ENCODE assay signal across 1 cellular context in genomic region chr19:4327252-4327876, GRCh38.
TF ChIP-seq lines count a peak whose summit lies in the region.

No MANE protein-coding gene starts in this region.

TF ChIP-seq in K562, 482 proteins besides CTCF, POLR2A, EP300 and RAD21 (continues in another document):
- TF ChIP-seq CTBP1 (IDR thresholded peaks at IDR 0.05; ENCODE audit: borderline replicate concordance) = no peak; the same call in 1 of the 2 replicates
- no peak for TF ChIP-seq ATF1 (CRISPR knock-in tag; IDR thresholded peaks at IDR 0.05)
- TF ChIP-seq ATF1 (tag; IDR thresholded peaks at IDR 0.05) = peak; percentile 67; the same call in 1 of the 2 replicates
- TF ChIP-seq TRIM28 (IDR thresholded peaks at IDR 0.05) = no peak
- no peak for TF ChIP-seq ZNF239 (CRISPR knock-in tag; IDR thresholded peaks at IDR 0.05)
- TF ChIP-seq SIN3A (IDR thresholded peaks at IDR 0.05; ENCODE audit: borderline replicate concordance in 2 of 2, control insufficient read depth in 1 of 2, low read depth in 2 of 2, low read length in 2 of 2) = peak in 1 of 2 experiments; percentile 68; a peak in 1 of 4 replicates
- TF ChIP-seq ATF6 (CRISPR knock-in tag; IDR thresholded peaks at IDR 0.05) = no peak
- TF ChIP-seq, protein P1, sequence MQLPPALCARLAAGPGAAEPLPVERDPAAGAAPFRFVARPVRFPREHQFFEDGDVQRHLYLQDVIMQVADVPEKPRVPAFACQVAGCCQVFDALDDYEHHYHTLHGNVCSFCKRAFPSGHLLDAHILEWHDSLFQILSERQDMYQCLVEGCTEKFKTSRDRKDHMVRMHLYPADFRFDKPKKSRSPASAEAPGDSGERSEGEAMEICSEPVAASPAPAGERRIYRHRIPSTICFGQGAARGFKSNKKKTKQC (CRISPR knock-in tag; IDR thresholded peaks at IDR 0.05) = no peak; the same call in 1 of the 2 replicates
- TF ChIP-seq, protein P2, sequence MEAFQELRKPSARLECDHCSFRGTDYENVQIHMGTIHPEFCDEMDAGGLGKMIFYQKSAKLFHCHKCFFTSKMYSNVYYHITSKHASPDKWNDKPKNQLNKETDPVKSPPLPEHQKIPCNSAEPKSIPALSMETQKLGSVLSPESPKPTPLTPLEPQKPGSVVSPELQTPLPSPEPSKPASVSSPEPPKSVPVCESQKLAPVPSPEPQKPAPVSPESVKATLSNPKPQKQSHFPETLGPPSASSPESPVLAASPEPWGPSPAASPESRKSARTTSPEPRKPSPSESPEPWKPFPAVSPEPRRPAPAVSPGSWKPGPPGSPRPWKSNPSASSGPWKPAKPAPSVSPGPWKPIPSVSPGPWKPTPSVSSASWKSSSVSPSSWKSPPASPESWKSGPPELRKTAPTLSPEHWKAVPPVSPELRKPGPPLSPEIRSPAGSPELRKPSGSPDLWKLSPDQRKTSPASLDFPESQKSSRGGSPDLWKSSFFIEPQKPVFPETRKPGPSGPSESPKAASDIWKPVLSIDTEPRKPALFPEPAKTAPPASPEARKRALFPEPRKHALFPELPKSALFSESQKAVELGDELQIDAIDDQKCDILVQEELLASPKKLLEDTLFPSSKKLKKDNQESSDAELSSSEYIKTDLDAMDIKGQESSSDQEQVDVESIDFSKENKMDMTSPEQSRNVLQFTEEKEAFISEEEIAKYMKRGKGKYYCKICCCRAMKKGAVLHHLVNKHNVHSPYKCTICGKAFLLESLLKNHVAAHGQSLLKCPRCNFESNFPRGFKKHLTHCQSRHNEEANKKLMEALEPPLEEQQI (IDR thresholded peaks at IDR 0.05) = no peak
- TF ChIP-seq, protein P3, sequence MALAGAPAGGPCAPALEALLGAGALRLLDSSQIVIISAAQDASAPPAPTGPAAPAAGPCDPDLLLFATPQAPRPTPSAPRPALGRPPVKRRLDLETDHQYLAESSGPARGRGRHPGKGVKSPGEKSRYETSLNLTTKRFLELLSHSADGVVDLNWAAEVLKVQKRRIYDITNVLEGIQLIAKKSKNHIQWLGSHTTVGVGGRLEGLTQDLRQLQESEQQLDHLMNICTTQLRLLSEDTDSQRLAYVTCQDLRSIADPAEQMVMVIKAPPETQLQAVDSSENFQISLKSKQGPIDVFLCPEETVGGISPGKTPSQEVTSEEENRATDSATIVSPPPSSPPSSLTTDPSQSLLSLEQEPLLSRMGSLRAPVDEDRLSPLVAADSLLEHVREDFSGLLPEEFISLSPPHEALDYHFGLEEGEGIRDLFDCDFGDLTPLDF (CRISPR knock-in tag; IDR thresholded peaks at IDR 0.05) = no peak
- no peak for TF ChIP-seq ZNF143 (CRISPR knock-in tag; IDR thresholded peaks at IDR 0.05)
- TF ChIP-seq ZNF551 (CRISPR knock-in tag; IDR thresholded peaks at IDR 0.05) = no peak
- TF ChIP-seq CBX3 (IDR thresholded peaks at IDR 0.05; ENCODE audit: borderline replicate concordance in 1 of 2, low read length in 2 of 2) = peak in 1 of 2 experiments; percentile 41; a peak in 1 of 3 replicates
- peak; percentile 49; the same call in 1 of the 2 replicates for TF ChIP-seq HDAC2 (IDR thresholded peaks at IDR 0.05)
- no peak for TF ChIP-seq ZNF280B (CRISPR knock-in tag; IDR thresholded peaks at IDR 0.05)
- TF ChIP-seq, protein P4, sequence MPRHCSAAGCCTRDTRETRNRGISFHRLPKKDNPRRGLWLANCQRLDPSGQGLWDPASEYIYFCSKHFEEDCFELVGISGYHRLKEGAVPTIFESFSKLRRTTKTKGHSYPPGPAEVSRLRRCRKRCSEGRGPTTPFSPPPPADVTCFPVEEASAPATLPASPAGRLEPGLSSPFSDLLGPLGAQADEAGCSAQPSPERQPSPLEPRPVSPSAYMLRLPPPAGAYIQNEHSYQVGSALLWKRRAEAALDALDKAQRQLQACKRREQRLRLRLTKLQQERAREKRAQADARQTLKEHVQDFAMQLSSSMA (CRISPR knock-in tag; IDR thresholded peaks at IDR 0.05) = no peak
- no peak for TF ChIP-seq BMI1 (IDR thresholded peaks at IDR 0.05; ENCODE audit: low read length)
- no peak for TF ChIP-seq RREB1 (CRISPR knock-in tag; IDR thresholded peaks at IDR 0.05)
- TF ChIP-seq EP400 (IDR thresholded peaks at IDR 0.05) = peak; percentile 87
- no peak for TF ChIP-seq ZZZ3 (IDR thresholded peaks at IDR 0.05)
- peak; percentile 26 for TF ChIP-seq EGR1 (conservative IDR thresholded peaks at IDR 0.05)
- no peak for TF ChIP-seq DACH1 (IDR thresholded peaks at IDR 0.05; ENCODE audit: partially characterized antibody)
- TF ChIP-seq, protein P5, sequence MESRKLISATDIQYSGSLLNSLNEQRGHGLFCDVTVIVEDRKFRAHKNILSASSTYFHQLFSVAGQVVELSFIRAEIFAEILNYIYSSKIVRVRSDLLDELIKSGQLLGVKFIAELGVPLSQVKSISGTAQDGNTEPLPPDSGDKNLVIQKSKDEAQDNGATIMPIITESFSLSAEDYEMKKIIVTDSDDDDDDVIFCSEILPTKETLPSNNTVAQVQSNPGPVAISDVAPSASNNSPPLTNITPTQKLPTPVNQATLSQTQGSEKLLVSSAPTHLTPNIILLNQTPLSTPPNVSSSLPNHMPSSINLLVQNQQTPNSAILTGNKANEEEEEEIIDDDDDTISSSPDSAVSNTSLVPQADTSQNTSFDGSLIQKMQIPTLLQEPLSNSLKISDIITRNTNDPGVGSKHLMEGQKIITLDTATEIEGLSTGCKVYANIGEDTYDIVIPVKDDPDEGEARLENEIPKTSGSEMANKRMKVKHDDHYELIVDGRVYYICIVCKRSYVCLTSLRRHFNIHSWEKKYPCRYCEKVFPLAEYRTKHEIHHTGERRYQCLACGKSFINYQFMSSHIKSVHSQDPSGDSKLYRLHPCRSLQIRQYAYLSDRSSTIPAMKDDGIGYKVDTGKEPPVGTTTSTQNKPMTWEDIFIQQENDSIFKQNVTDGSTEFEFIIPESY (CRISPR knock-in tag; IDR thresholded peaks at IDR 0.05) = peak; percentile 38; the same call in 1 of the 2 replicates
- TF ChIP-seq ZNF224 (CRISPR knock-in tag; IDR thresholded peaks at IDR 0.05) = no peak
- no peak for TF ChIP-seq GTF2F1 (IDR thresholded peaks at IDR 0.05; ENCODE audit: low read depth, low read length)
- no peak for TF ChIP-seq NEUROD1 (IDR thresholded peaks at IDR 0.05; ENCODE audit: borderline replicate concordance, low read depth, low read length, partially characterized antibody)
- TF ChIP-seq, protein P6, sequence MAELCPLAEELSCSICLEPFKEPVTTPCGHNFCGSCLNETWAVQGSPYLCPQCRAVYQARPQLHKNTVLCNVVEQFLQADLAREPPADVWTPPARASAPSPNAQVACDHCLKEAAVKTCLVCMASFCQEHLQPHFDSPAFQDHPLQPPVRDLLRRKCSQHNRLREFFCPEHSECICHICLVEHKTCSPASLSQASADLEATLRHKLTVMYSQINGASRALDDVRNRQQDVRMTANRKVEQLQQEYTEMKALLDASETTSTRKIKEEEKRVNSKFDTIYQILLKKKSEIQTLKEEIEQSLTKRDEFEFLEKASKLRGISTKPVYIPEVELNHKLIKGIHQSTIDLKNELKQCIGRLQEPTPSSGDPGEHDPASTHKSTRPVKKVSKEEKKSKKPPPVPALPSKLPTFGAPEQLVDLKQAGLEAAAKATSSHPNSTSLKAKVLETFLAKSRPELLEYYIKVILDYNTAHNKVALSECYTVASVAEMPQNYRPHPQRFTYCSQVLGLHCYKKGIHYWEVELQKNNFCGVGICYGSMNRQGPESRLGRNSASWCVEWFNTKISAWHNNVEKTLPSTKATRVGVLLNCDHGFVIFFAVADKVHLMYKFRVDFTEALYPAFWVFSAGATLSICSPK (IDR thresholded peaks at IDR 0.05; ENCODE audit: borderline replicate concordance) = no peak
- no peak for TF ChIP-seq TRIM24 (IDR thresholded peaks at IDR 0.05)
- no peak for TF ChIP-seq ZNF133 (CRISPR knock-in tag; IDR thresholded peaks at IDR 0.05)
- peak; percentile 49 for TF ChIP-seq ATF7 (IDR thresholded peaks at IDR 0.05)
- TF ChIP-seq RNF219 (CRISPR knock-in tag; IDR thresholded peaks at IDR 0.05) = no peak
- TF ChIP-seq ZNF57 (CRISPR knock-in tag; IDR thresholded peaks at IDR 0.05) = no peak
- TF ChIP-seq CREB1 (IDR thresholded peaks at IDR 0.05) = no peak
- no peak for TF ChIP-seq CREB1 (CRISPR knock-in tag; IDR thresholded peaks at IDR 0.05)
- no peak for TF ChIP-seq TARDBP (IDR thresholded peaks at IDR 0.05)
- TF ChIP-seq MEF2D (tag; conservative IDR thresholded peaks at IDR 0.05; ENCODE audit: low read depth) = no peak
- TF ChIP-seq ZNF41 (CRISPR knock-in tag; conservative IDR thresholded peaks at IDR 0.05) = no peak
- TF ChIP-seq KDM1A (IDR thresholded peaks at IDR 0.05) = no peak
- TF ChIP-seq ZNF639 (CRISPR knock-in tag; conservative IDR thresholded peaks at IDR 0.05 in 1 of 2, IDR thresholded peaks at IDR 0.05 in 1 of 2) = no peak
